In genomic region chr3:12687948-12688347, GRCh38 we compare ENCODE assay signal across 17 cellular contexts. TPM values are rescaled to one million over a fixed set of nuclear protein-coding genes. Genes with fewer than 3 reads are reported as not detected.
DNase-seq lines count a peak whose midpoint lies in the region; ATAC-seq, FAIRE-seq and TF ChIP-seq lines count a peak whose summit lies in the region.
"Had no signal": no experiment of that assay in that cellular context is flagged by ENCODE, and none has a peak within 500 bp of the region (broad histone marks: within the 10 kb centered on the region; RNA-seq: fewer than 3 reads in every experiment).

No MANE protein-coding gene starts in this region.

- intact Hi-C loops in adrenal gland (cut with DNase I) (no loop called here), body of pancreas (cut with DNase I) (no loop called here)

- ATAC-seq in HG03139 (IDR thresholded peaks at IDR 0.05; ENCODE audit: unreplicated experiment) (no peak), body of pancreas (no peak)
- ATAC-seq: GM12878, GM23338 had no signal

- H3K4me3 ChIP-seq in adrenal gland (no peak overlapping the region), small intestine (ENCODE audit: low read depth in 1 of 2, low read length in 2 of 2) (no peak overlapping the region), body of pancreas (no peak overlapping the region)
- H3K4me3 ChIP-seq: GM12878, GM23338 had no signal

- H3K27me3 ChIP-seq in adrenal gland (no peaks in the 10 kb centered on the region), small intestine (ENCODE audit: control insufficient read depth in 2 of 2, insufficient read depth in 2 of 2, low read length in 2 of 2) (no peaks in the 10 kb centered on the region), body of pancreas (no peaks in the 10 kb centered on the region)
- H3K27me3 ChIP-seq: BE2C had no signal

- no peaks in the 10 kb centered on the region for H3K36me3 ChIP-seq in adrenal gland (replicated peaks in 1 of 2)
- no peaks in the 10 kb centered on the region for H3K36me3 ChIP-seq in small intestine (ENCODE audit: control insufficient read depth in 2 of 2, insufficient read depth in 2 of 2, low read length in 2 of 2)
- no peaks in the 10 kb centered on the region for H3K36me3 ChIP-seq in body of pancreas (replicated peaks in 1 of 2; ENCODE audit: insufficient read depth in 1 of 2, low read depth in 2 of 2)
- H3K36me3 ChIP-seq: BE2C had no signal

- no peak for TF ChIP-seq POLR2A in adrenal gland (IDR thresholded peaks at IDR 0.05)
- no peak for TF ChIP-seq POLR2A in body of pancreas (IDR thresholded peaks at IDR 0.05)

- peak; percentile 12 for DNase-seq in MV-4-11 (lab: John Stamatoyannopoulos, UW)
- peak; percentile 89 for DNase-seq in NCI-H82 (lab: John Stamatoyannopoulos, UW)
- peak in 6 of 7 donors; percentile 30 to 67 (median 53) for DNase-seq in adrenal gland
- peak; percentile 39 for DNase-seq in small intestine
- DNase-seq in body of pancreas = no peak
- DNase-seq in glomerular visceral epithelial cell (ENCODE audit: extremely low spot score) = no peak
- DNase-seq: BE2C; CD4-positive, alpha-beta memory T cell; DMS79; H7 had no signal

- H3K9me3 ChIP-seq in adrenal gland (replicated peaks in 1 of 3) (no peaks in the 10 kb centered on the region), small intestine (ENCODE audit: control insufficient read depth, low read depth) (no peaks in the 10 kb centered on the region), body of pancreas (no peaks in the 10 kb centered on the region)
- H3K9me3 ChIP-seq: BE2C had no signal

- TF ChIP-seq CTCF in adrenal gland (IDR thresholded peaks at IDR 0.05) = no peak
- no peak for TF ChIP-seq CTCF in body of pancreas (IDR thresholded peaks at IDR 0.05)

- H3K4me1 ChIP-seq in adrenal gland (replicated peaks in 1 of 2) (no peaks in the 10 kb centered on the region), small intestine (ENCODE audit: control insufficient read depth in 2 of 2, insufficient read depth in 1 of 2, low read depth in 1 of 2, low read length in 1 of 2) (no peaks in the 10 kb centered on the region), body of pancreas (peaks cover 4% of the 10 kb centered on the region)
- H3K4me1 ChIP-seq: BE2C had no signal

- no peak for FAIRE-seq in small intestine (lab: Jason Lieb, UNC)
- FAIRE-seq: A204.1, GM12878, GM18507 had no signal

- WGBS in adrenal gland, 4 donors = 37 to 44% (median 44%) methylated on average over 4 of the region's 4 CpGs
- 12 to 64% (median 46%) methylated on average over 4 of the region's 4 CpGs for WGBS in small intestine, 3 donors
- WGBS in body of pancreas, 2 donors = 35 to 40% methylated on average over 4 of the region's 4 CpGs

- H3K27ac ChIP-seq in adrenal gland (no peak overlapping the region), small intestine (ENCODE audit: low read depth in 1 of 2, low read length in 1 of 2) (no peak overlapping the region), body of pancreas (no peak overlapping the region)
- H3K27ac ChIP-seq: C4-2B, HL-60 had no signal

RNA-seq across cellular contexts. Expression of gene RAF1, which starts 24.0 kb away (rescaled TPM):
- total RNA-seq in adrenal gland = 100 to 1,000 TPM in 1 of 8 donors, 10 to 100 TPM in 7; 62.2 to 110 (median 71.1) TPM
- polyA plus RNA-seq in adrenal gland = 10 to 100 TPM; 45.9 to 70.2 (median 52.0) TPM
- polyA plus RNA-seq in small intestine = 10 to 100 TPM; 47.9 to 84.3 (median 61.3) TPM
- total RNA-seq in body of pancreas = 10 to 100 TPM; 52.1 to 53.7 TPM

Comparison
In these comparisons a context has a peak if more than half of its experiments do, and no peak if none do; other contexts are left out.
1. DNase-seq: peak in MV-4-11 (single experiment), NCI-H82 (single experiment), adrenal gland (6 of 7) and small intestine (single experiment); none in body of pancreas (0 of 4) and glomerular visceral epithelial cell (single experiment).